In genomic region chr12:79553863-79554574, GRCh38 we compare ENCODE assay signal across 26 cellular contexts.
"Had no signal": no experiment of that assay in that cellular context is flagged by ENCODE, and none has a peak within 500 bp of the region (broad histone marks: within the 10 kb centered on the region; RNA-seq: fewer than 3 reads in every experiment).

No MANE protein-coding gene starts in this region.

- H3K27ac ChIP-seq: SJCRH30, WERI-Rb-1 had no signal

- H3K4me3 ChIP-seq: SJCRH30 had no signal

- H3K36me3 ChIP-seq: WERI-Rb-1 had no signal

- ATAC-seq: activated CD4-positive, alpha-beta T cell treated with anti-CD3 and anti-CD28 coated beads for 36 hours; activated T-helper 17 cell treated with anti-CD3 and anti-CD28 coated beads, Interleukin-2, amount 50 U/mL, for 72 hours; Panc1 had no signal

- H3K9me3 ChIP-seq: SJCRH30, SK-N-SH had no signal

- H3K27me3 ChIP-seq: SJCRH30 had no signal

- H3K4me2 ChIP-seq: SK-N-SH had no signal

- H3K4me1 ChIP-seq: SJCRH30 had no signal

- H3K9ac ChIP-seq: SK-N-SH had no signal

- DNase-seq: activated CD4-positive, alpha-beta memory T cell treated with anti-CD3 and anti-CD28 coated beads, Interleukin-2, amount 10 ng/mL, durations not matched to agents 7 days and 5 days; activated CD4-positive, alpha-beta T cell treated with anti-CD3 and anti-CD28 coated beads for 36 hours; activated CD4-positive, alpha-beta T cell treated with anti-CD3 and anti-CD28 coated beads, Interleukin-2, amount 50 U/mL, for 1 hour; activated gamma-delta T cell; activated naive CD4-positive, alpha-beta T cell treated with anti-CD3 and anti-CD28 coated beads for 36 hours; activated naive CD8-positive, alpha-beta T cell treated with anti-CD3 and anti-CD28 coated beads for 36 hours; activated T-cell treated with anti-CD3 and anti-CD28 coated beads for 4 hours; activated T-cell treated with anti-CD3 and anti-CD28 coated beads, Interleukin-2, amount 50 U/mL, for 48 hours; Kasumi-1; KBM-7; NCI-H1105 treated with DMSO at 0.1 percent for 48 hours; NCI-H1436 treated with DMSO at 0.1 percent for 48 hours; NCI-H187; NCI-H2081; NCI-H510A treated with DMSO at 0.1 percent for 48 hours; NCI-H69; NK-92 treated with Interleukin-12 subunit alpha and Interleukin-12 subunit beta, amount 100 ng/mL, for 24 hours; OCI-M1; Right ventricle myocardium superior; RPMI8226; SJCRH30; SK-N-SH; T-helper 1 cell; WERI-Rb-1 had no signal
